In the genomic region with DNA sequence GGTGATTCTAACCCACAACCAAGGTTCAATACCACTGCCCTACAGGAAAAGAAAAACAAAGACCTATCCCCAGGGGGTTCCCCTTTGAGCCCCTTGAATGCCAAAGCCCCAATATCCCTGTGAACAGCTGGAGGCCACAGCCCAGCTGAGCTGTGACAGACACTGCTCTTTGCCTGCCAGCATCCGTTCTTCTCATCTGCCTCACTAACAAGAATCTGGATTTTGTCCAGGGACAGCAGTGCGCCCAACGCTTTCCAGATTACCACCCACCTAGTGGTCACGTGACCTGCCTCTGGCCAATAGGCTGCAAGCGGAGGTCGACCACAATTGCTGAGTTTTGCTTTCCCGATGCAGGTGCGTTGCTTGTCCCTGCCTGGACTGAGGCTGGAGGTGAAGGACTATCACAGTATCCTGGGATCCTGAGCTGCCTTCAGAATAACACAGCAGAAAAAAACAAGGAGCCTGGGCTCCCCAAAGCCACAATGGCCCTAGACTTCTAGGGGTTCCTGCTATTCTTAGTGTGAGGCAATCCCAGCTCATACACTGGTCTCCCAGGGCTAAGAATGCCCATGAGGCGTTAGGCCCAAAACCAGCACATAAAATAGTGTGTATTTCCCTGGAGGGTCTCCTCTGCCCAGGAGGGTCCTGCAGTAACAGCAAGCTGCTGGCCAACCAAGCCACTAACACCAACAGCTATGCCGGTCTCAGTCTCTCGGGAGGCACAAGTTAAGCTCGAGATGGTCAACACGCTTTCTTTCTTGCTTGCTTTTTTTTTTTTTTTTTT, we compare ENCODE assay signal across 1 cellular context.
A peak's percentile ranks its signal among the peaks of the same experiment; 100 is the strongest.
TF ChIP-seq lines count a peak whose summit lies in the region.

No MANE protein-coding gene starts in this region.

TF ChIP-seq in K562, 482 proteins besides CTCF, POLR2A, EP300 and RAD21 (continued from another document):
- TF ChIP-seq, protein P1, sequence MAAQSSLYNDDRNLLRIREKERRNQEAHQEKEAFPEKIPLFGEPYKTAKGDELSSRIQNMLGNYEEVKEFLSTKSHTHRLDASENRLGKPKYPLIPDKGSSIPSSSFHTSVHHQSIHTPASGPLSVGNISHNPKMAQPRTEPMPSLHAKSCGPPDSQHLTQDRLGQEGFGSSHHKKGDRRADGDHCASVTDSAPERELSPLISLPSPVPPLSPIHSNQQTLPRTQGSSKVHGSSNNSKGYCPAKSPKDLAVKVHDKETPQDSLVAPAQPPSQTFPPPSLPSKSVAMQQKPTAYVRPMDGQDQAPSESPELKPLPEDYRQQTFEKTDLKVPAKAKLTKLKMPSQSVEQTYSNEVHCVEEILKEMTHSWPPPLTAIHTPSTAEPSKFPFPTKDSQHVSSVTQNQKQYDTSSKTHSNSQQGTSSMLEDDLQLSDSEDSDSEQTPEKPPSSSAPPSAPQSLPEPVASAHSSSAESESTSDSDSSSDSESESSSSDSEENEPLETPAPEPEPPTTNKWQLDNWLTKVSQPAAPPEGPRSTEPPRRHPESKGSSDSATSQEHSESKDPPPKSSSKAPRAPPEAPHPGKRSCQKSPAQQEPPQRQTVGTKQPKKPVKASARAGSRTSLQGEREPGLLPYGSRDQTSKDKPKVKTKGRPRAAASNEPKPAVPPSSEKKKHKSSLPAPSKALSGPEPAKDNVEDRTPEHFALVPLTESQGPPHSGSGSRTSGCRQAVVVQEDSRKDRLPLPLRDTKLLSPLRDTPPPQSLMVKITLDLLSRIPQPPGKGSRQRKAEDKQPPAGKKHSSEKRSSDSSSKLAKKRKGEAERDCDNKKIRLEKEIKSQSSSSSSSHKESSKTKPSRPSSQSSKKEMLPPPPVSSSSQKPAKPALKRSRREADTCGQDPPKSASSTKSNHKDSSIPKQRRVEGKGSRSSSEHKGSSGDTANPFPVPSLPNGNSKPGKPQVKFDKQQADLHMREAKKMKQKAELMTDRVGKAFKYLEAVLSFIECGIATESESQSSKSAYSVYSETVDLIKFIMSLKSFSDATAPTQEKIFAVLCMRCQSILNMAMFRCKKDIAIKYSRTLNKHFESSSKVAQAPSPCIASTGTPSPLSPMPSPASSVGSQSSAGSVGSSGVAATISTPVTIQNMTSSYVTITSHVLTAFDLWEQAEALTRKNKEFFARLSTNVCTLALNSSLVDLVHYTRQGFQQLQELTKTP (IDR thresholded peaks at IDR 0.05; ENCODE audit: low read depth in 1 of 2, partially characterized antibody in 2 of 2) = peak in 1 of 2 experiments; percentile 33
- TF ChIP-seq, protein P2, sequence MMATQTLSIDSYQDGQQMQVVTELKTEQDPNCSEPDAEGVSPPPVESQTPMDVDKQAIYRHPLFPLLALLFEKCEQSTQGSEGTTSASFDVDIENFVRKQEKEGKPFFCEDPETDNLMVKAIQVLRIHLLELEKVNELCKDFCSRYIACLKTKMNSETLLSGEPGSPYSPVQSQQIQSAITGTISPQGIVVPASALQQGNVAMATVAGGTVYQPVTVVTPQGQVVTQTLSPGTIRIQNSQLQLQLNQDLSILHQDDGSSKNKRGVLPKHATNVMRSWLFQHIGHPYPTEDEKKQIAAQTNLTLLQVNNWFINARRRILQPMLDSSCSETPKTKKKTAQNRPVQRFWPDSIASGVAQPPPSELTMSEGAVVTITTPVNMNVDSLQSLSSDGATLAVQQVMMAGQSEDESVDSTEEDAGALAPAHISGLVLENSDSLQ (IDR thresholded peaks at IDR 0.05) = 0 out of 2 replicates have a peak, but pooled peaks have one; percentile 22
- TF ChIP-seq, protein P3, sequence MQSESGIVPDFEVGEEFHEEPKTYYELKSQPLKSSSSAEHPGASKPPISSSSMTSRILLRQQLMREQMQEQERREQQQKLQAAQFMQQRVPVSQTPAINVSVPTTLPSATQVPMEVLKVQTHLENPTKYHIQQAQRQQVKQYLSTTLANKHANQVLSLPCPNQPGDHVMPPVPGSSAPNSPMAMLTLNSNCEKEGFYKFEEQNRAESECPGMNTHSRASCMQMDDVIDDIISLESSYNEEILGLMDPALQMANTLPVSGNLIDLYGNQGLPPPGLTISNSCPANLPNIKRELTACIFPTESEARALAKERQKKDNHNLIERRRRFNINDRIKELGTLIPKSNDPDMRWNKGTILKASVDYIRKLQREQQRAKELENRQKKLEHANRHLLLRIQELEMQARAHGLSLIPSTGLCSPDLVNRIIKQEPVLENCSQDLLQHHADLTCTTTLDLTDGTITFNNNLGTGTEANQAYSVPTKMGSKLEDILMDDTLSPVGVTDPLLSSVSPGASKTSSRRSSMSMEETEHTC (IDR thresholded peaks at IDR 0.05) = peak; percentile 59; the same call in 1 of the 2 replicates
- TF ChIP-seq NCOA6 (IDR thresholded peaks at IDR 0.05) (no peak), NFYB (IDR thresholded peaks at IDR 0.05; ENCODE audit: extremely low read depth, insufficient read length) (peak; percentile 97), ZNF133 (CRISPR knock-in tag; IDR thresholded peaks at IDR 0.05) (no peak), XRCC4 (IDR thresholded peaks at IDR 0.05; ENCODE audit: extremely low read depth, insufficient read depth, insufficient read length) (no peak), FOXK2 (conservative IDR thresholded peaks at IDR 0.05 in 1 of 2, IDR thresholded peaks at IDR 0.05 in 1 of 2; ENCODE audit: low read depth in 2 of 2) (0 out of 4 replicates have a peak, but pooled peaks of 1 of the 2 experiments have one; percentile 28), ZBTB7A (IDR thresholded peaks at IDR 0.05; ENCODE audit: borderline replicate concordance, control insufficient read depth, low read depth, low read length) (no peak), BHLHE40 (IDR thresholded peaks at IDR 0.05; ENCODE audit: low read length) (peak; percentile 65), CEBPG (CRISPR knock-in tag; IDR thresholded peaks at IDR 0.05) (no peak), CEBPG (tag; conservative IDR thresholded peaks at IDR 0.05 in 1 of 2, IDR thresholded peaks at IDR 0.05 in 1 of 2) (no peak), CBFA2T2 (conservative IDR thresholded peaks at IDR 0.05) (peak; percentile 93), ZNF707 (CRISPR knock-in tag; conservative IDR thresholded peaks at IDR 0.05) (no peak), RAD51 (IDR thresholded peaks at IDR 0.05; ENCODE audit: borderline replicate concordance, low read depth) (peak; percentile 99)
- TF ChIP-seq, protein P4, sequence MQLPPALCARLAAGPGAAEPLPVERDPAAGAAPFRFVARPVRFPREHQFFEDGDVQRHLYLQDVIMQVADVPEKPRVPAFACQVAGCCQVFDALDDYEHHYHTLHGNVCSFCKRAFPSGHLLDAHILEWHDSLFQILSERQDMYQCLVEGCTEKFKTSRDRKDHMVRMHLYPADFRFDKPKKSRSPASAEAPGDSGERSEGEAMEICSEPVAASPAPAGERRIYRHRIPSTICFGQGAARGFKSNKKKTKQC (CRISPR knock-in tag; IDR thresholded peaks at IDR 0.05) = no peak
- TF ChIP-seq, protein P5, sequence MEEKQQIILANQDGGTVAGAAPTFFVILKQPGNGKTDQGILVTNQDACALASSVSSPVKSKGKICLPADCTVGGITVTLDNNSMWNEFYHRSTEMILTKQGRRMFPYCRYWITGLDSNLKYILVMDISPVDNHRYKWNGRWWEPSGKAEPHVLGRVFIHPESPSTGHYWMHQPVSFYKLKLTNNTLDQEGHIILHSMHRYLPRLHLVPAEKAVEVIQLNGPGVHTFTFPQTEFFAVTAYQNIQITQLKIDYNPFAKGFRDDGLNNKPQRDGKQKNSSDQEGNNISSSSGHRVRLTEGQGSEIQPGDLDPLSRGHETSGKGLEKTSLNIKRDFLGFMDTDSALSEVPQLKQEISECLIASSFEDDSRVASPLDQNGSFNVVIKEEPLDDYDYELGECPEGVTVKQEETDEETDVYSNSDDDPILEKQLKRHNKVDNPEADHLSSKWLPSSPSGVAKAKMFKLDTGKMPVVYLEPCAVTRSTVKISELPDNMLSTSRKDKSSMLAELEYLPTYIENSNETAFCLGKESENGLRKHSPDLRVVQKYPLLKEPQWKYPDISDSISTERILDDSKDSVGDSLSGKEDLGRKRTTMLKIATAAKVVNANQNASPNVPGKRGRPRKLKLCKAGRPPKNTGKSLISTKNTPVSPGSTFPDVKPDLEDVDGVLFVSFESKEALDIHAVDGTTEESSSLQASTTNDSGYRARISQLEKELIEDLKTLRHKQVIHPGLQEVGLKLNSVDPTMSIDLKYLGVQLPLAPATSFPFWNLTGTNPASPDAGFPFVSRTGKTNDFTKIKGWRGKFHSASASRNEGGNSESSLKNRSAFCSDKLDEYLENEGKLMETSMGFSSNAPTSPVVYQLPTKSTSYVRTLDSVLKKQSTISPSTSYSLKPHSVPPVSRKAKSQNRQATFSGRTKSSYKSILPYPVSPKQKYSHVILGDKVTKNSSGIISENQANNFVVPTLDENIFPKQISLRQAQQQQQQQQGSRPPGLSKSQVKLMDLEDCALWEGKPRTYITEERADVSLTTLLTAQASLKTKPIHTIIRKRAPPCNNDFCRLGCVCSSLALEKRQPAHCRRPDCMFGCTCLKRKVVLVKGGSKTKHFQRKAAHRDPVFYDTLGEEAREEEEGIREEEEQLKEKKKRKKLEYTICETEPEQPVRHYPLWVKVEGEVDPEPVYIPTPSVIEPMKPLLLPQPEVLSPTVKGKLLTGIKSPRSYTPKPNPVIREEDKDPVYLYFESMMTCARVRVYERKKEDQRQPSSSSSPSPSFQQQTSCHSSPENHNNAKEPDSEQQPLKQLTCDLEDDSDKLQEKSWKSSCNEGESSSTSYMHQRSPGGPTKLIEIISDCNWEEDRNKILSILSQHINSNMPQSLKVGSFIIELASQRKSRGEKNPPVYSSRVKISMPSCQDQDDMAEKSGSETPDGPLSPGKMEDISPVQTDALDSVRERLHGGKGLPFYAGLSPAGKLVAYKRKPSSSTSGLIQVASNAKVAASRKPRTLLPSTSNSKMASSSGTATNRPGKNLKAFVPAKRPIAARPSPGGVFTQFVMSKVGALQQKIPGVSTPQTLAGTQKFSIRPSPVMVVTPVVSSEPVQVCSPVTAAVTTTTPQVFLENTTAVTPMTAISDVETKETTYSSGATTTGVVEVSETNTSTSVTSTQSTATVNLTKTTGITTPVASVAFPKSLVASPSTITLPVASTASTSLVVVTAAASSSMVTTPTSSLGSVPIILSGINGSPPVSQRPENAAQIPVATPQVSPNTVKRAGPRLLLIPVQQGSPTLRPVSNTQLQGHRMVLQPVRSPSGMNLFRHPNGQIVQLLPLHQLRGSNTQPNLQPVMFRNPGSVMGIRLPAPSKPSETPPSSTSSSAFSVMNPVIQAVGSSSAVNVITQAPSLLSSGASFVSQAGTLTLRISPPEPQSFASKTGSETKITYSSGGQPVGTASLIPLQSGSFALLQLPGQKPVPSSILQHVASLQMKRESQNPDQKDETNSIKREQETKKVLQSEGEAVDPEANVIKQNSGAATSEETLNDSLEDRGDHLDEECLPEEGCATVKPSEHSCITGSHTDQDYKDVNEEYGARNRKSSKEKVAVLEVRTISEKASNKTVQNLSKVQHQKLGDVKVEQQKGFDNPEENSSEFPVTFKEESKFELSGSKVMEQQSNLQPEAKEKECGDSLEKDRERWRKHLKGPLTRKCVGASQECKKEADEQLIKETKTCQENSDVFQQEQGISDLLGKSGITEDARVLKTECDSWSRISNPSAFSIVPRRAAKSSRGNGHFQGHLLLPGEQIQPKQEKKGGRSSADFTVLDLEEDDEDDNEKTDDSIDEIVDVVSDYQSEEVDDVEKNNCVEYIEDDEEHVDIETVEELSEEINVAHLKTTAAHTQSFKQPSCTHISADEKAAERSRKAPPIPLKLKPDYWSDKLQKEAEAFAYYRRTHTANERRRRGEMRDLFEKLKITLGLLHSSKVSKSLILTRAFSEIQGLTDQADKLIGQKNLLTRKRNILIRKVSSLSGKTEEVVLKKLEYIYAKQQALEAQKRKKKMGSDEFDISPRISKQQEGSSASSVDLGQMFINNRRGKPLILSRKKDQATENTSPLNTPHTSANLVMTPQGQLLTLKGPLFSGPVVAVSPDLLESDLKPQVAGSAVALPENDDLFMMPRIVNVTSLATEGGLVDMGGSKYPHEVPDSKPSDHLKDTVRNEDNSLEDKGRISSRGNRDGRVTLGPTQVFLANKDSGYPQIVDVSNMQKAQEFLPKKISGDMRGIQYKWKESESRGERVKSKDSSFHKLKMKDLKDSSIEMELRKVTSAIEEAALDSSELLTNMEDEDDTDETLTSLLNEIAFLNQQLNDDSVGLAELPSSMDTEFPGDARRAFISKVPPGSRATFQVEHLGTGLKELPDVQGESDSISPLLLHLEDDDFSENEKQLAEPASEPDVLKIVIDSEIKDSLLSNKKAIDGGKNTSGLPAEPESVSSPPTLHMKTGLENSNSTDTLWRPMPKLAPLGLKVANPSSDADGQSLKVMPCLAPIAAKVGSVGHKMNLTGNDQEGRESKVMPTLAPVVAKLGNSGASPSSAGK (IDR thresholded peaks at IDR 0.05) = peak; percentile 41
- TF ChIP-seq, protein P6, sequence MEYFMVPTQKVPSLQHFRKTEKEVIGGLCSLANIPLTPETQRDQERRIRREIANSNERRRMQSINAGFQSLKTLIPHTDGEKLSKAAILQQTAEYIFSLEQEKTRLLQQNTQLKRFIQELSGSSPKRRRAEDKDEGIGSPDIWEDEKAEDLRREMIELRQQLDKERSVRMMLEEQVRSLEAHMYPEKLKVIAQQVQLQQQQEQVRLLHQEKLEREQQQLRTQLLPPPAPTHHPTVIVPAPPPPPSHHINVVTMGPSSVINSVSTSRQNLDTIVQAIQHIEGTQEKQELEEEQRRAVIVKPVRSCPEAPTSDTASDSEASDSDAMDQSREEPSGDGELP (CRISPR knock-in tag; IDR thresholded peaks at IDR 0.05; ENCODE audit: borderline replicate concordance) = peak; percentile 49; the same call in 1 of the 2 replicates
- TF ChIP-seq, protein P7, sequence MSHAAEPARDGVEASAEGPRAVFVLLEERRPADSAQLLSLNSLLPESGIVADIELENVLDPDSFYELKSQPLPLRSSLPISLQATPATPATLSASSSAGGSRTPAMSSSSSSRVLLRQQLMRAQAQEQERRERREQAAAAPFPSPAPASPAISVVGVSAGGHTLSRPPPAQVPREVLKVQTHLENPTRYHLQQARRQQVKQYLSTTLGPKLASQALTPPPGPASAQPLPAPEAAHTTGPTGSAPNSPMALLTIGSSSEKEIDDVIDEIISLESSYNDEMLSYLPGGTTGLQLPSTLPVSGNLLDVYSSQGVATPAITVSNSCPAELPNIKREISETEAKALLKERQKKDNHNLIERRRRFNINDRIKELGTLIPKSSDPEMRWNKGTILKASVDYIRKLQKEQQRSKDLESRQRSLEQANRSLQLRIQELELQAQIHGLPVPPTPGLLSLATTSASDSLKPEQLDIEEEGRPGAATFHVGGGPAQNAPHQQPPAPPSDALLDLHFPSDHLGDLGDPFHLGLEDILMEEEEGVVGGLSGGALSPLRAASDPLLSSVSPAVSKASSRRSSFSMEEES (CRISPR knock-in tag; IDR thresholded peaks at IDR 0.05) = peak; percentile 99
- TF ChIP-seq, protein P8, sequence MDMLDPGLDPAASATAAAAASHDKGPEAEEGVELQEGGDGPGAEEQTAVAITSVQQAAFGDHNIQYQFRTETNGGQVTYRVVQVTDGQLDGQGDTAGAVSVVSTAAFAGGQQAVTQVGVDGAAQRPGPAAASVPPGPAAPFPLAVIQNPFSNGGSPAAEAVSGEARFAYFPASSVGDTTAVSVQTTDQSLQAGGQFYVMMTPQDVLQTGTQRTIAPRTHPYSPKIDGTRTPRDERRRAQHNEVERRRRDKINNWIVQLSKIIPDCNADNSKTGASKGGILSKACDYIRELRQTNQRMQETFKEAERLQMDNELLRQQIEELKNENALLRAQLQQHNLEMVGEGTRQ (CRISPR knock-in tag; IDR thresholded peaks at IDR 0.05) = peak; percentile 95
